Comparison of ENCODE assay signal across 16 cellular contexts in the genomic region with DNA sequence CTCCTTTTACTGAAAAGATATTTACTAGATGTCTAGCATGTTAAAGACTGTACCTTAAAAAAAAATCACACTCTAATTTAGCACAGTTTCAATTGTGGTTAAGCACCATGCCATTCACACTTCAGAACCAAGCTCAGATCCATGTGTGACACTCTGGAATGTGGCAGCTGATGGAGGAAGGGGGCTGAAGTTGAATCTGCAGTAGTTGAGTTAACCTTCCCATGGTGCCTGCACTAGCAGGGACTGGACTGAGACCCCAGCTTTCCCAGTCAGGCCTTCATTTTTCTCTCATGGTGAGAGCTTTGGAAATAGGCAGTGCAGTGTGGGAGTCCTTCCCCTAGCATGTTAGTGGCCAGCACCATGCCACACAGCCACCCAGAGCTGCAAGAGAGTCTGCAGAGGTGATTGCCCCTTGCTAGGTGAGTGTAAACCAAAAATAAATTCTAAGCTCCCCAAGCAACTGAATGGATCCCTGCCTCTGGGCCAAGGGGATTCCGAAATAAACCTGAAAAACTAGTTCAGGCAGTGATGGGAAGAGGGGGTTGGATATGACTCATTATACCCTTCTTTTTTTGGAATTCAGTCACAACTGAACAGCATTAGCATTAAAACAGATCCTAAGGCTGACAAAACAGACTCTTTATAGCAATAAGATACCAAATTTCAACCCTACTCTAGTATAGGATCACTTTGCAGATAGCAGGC.
"Had no signal": no experiment of that assay in that cellular context is flagged by ENCODE, and none has a peak within 500 bp of the region (broad histone marks: within the 10 kb centered on the region; RNA-seq: fewer than 3 reads in every experiment).

No MANE protein-coding gene starts in this region.

- H3K9me3 ChIP-seq: thoracic aorta had no signal

- DNase-seq: activated CD4-positive, alpha-beta T cell treated with anti-CD3 and anti-CD28 coated beads, Interleukin-2, amount 10 ng/mL, durations not matched to agents 7 days and 5 days; activated CD8-positive, alpha-beta T cell treated with anti-CD3 and anti-CD28 coated beads for 36 hours; activated gamma-delta T cell treated with Interleukin-2 at 50 U/mL for 16 hours; aorta; dermis blood vessel endothelial cell; effector memory CD4-positive, alpha-beta T cell; glutamatergic neuron; left cardiac atrium; naive B cell; stimulated activated CD4-positive, alpha-beta T cell treated with anti-CD3 and anti-CD28 coated beads, Interleukin-2, amount 100 ng/mL, for 48 hours; stimulated activated naive CD4-positive, alpha-beta T cell treated with Interleukin-2 at 50 U/mL for 16 hours had no signal

- H3K27ac ChIP-seq: hepatocyte, thoracic aorta had no signal

- H3K4me2 ChIP-seq: hepatocyte had no signal

- H2AFZ ChIP-seq: hepatocyte had no signal

- H3K4me3 ChIP-seq: hepatocyte, thoracic aorta had no signal

- H3K36me3 ChIP-seq: thoracic aorta had no signal

- H3K27me3 ChIP-seq: hepatocyte had no signal

- H3K79me2 ChIP-seq: hepatocyte had no signal

- FAIRE-seq: endothelial cell of umbilical vein, frontal cortex, islet of Langerhans had no signal
